ENCODE assay signal across 1 cellular context in the genomic region with DNA sequence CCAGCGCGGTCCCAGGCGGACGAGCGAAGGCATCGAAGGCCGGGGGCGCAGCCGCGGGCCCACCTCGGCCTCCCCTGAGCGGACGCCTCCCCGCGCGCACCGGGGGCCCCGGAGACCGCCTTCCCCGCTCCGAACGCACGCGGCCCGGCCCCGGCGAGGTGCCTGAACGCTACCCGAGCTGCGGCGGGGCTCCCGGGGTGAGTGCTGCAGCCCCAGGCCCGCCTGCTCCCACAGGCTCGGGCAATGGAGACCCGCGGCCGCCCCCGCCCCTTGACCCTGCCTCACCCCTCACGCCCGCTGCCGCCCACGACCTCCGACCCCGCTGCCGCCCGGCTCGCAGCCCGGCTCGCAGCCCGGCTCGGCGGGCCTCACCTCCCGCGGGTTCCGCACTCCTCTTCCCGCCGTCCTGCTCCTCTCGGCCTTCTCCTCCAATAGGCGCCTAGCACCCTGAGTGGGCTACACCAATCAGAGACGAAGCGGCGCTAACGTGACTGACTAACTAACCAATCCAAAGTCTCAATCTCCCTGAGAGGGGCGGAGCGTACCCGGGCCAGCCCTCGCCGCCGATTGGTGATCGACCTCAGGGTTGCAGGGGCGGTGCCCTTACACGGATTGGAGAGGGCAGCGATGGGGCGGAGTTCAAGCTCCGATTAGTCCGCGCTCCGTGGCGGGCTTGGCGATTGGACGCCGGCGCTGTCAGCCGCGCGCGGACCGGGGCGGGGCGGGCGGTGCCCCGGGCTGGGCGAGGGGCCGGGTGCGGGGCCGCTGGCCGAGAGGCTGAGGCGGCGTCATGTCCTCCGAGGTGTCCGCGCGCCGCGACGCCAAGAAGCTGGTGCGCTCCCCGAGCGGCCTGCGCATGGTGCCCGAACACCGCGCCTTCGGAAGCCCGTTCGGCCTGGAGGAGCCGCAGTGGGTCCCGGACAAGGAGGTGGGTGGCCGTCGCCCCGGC.
TF ChIP-seq lines count a peak whose summit lies in the region.

Gene XRCC3 (minus strand): TSS at position 400 of the 949 bp plus-strand sequence. CDS start 4,364 bp downstream, outside the sequence.
Gene ZFYVE21 (plus strand): TSS at position 759 of the 949 bp plus-strand sequence. CDS start 32 bp downstream, at position 791.

TF ChIP-seq in K562, 482 proteins besides CTCF, POLR2A, EP300 and RAD21 (continued from another document and continues in another):
- TF ChIP-seq, protein P1, sequence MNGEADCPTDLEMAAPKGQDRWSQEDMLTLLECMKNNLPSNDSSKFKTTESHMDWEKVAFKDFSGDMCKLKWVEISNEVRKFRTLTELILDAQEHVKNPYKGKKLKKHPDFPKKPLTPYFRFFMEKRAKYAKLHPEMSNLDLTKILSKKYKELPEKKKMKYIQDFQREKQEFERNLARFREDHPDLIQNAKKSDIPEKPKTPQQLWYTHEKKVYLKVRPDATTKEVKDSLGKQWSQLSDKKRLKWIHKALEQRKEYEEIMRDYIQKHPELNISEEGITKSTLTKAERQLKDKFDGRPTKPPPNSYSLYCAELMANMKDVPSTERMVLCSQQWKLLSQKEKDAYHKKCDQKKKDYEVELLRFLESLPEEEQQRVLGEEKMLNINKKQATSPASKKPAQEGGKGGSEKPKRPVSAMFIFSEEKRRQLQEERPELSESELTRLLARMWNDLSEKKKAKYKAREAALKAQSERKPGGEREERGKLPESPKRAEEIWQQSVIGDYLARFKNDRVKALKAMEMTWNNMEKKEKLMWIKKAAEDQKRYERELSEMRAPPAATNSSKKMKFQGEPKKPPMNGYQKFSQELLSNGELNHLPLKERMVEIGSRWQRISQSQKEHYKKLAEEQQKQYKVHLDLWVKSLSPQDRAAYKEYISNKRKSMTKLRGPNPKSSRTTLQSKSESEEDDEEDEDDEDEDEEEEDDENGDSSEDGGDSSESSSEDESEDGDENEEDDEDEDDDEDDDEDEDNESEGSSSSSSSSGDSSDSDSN (IDR thresholded peaks at IDR 0.05; ENCODE audit: borderline replicate concordance in 1 of 2, low read depth in 2 of 2, low read length in 2 of 2): 0 out of 4 replicates have a peak, but pooled peaks of 1 of the 2 experiments have one; percentile 20
- TF ChIP-seq ZKSCAN1 (IDR thresholded peaks at IDR 0.05; ENCODE audit: low read depth, low read length) (0 out of 2 replicates have a peak, but pooled peaks have one; percentile 8), RBM14 (IDR thresholded peaks at IDR 0.05; ENCODE audit: borderline replicate concordance, insufficient read depth, low read depth, low read length) (no peak), KAT2B (IDR thresholded peaks at IDR 0.05; ENCODE audit: low read depth, low read length) (no peak), WHSC1 (IDR thresholded peaks at IDR 0.05; ENCODE audit: low read length) (no peak), ZNF57 (CRISPR knock-in tag; IDR thresholded peaks at IDR 0.05) (no peak), ZNF445 (CRISPR knock-in tag; IDR thresholded peaks at IDR 0.05; ENCODE audit: low read depth) (no peak), PHB2 (IDR thresholded peaks at IDR 0.05; ENCODE audit: low read depth) (no peak), ESRRB (CRISPR knock-in tag; IDR thresholded peaks at IDR 0.05; ENCODE audit: borderline replicate concordance) (no peak), ZNF24 (IDR thresholded peaks at IDR 0.05) (no peak), ETV6 (IDR thresholded peaks at IDR 0.05; ENCODE audit: borderline replicate concordance in 1 of 2, low read depth in 2 of 2, low read length in 1 of 2) (no peak), ETV6 (CRISPR knock-in tag; IDR thresholded peaks at IDR 0.05; ENCODE audit: borderline replicate concordance) (no peak), ZKSCAN3 (CRISPR knock-in tag; IDR thresholded peaks at IDR 0.05) (no peak), HMBOX1 (IDR thresholded peaks at IDR 0.05) (no peak), CHD1 (IDR thresholded peaks at IDR 0.05; ENCODE audit: low read length) (no peak), YBX1 (IDR thresholded peaks at IDR 0.05) (no peak), E2F6 (IDR thresholded peaks at IDR 0.05; ENCODE audit: borderline replicate concordance in 1 of 2, extremely low read depth in 1 of 2, insufficient read depth in 1 of 2, insufficient read length in 1 of 2, low read depth in 1 of 2, low read length in 1 of 2, poor library complexity in 1 of 2, severe bottlenecking in 1 of 2) (peak; percentile 92 to 97), GTF3C2 (IDR thresholded peaks at IDR 0.05; ENCODE audit: borderline replicate concordance, extremely low read depth, insufficient read length) (no peak), ZNF511 (CRISPR knock-in tag; IDR thresholded peaks at IDR 0.05) (peak; percentile 64; the same call in 1 of the 2 replicates), ZSCAN29 (IDR thresholded peaks at IDR 0.05) (no peak), HOXB6 (CRISPR knock-in tag; IDR thresholded peaks at IDR 0.05; ENCODE audit: borderline replicate concordance) (no peak), JUND (IDR thresholded peaks at IDR 0.05; ENCODE audit: borderline replicate concordance, low read depth, low read length) (no peak), JUND (tag; IDR thresholded peaks at IDR 0.05; ENCODE audit: borderline replicate concordance, low read depth, low read length) (no peak), POLR2G (IDR thresholded peaks at IDR 0.05; ENCODE audit: low read depth, low read length) (peak; percentile 93), MEF2D (tag; conservative IDR thresholded peaks at IDR 0.05; ENCODE audit: low read depth) (no peak), LEF1 (IDR thresholded peaks at IDR 0.05) (no peak), HMGXB4 (CRISPR knock-in tag; IDR thresholded peaks at IDR 0.05) (peak; percentile 37; the same call in 1 of the 2 replicates), FOXP1 (CRISPR knock-in tag; IDR thresholded peaks at IDR 0.05) (peak; percentile 59; the same call in 1 of the 2 replicates), TAF1 (IDR thresholded peaks at IDR 0.05; ENCODE audit: control insufficient read depth, extremely low read depth, insufficient read depth, low read length, severe bottlenecking) (peak; percentile 48), C11orf30 (IDR thresholded peaks at IDR 0.05; ENCODE audit: low read depth) (peak; percentile 43; the same call in 1 of the 2 replicates), ZNF311 (CRISPR knock-in tag; IDR thresholded peaks at IDR 0.05) (no peak), CHD2 (IDR thresholded peaks at IDR 0.05; ENCODE audit: low read depth, low read length) (peak; percentile 88), ZNF253 (CRISPR knock-in tag; conservative IDR thresholded peaks at IDR 0.05) (no peak)
- TF ChIP-seq, protein P2, sequence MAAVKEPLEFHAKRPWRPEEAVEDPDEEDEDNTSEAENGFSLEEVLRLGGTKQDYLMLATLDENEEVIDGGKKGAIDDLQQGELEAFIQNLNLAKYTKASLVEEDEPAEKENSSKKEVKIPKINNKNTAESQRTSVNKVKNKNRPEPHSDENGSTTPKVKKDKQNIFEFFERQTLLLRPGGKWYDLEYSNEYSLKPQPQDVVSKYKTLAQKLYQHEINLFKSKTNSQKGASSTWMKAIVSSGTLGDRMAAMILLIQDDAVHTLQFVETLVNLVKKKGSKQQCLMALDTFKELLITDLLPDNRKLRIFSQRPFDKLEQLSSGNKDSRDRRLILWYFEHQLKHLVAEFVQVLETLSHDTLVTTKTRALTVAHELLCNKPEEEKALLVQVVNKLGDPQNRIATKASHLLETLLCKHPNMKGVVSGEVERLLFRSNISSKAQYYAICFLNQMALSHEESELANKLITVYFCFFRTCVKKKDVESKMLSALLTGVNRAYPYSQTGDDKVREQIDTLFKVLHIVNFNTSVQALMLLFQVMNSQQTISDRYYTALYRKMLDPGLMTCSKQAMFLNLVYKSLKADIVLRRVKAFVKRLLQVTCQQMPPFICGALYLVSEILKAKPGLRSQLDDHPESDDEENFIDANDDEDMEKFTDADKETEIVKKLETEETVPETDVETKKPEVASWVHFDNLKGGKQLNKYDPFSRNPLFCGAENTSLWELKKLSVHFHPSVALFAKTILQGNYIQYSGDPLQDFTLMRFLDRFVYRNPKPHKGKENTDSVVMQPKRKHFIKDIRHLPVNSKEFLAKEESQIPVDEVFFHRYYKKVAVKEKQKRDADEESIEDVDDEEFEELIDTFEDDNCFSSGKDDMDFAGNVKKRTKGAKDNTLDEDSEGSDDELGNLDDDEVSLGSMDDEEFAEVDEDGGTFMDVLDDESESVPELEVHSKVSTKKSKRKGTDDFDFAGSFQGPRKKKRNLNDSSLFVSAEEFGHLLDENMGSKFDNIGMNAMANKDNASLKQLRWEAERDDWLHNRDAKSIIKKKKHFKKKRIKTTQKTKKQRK (IDR thresholded peaks at IDR 0.05; ENCODE audit: borderline replicate concordance, low read depth, low read length): peak; percentile 91
- TF ChIP-seq, protein P3, sequence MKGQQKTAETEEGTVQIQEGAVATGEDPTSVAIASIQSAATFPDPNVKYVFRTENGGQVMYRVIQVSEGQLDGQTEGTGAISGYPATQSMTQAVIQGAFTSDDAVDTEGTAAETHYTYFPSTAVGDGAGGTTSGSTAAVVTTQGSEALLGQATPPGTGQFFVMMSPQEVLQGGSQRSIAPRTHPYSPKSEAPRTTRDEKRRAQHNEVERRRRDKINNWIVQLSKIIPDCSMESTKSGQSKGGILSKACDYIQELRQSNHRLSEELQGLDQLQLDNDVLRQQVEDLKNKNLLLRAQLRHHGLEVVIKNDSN (CRISPR knock-in tag; IDR thresholded peaks at IDR 0.05): peak; percentile 88
- TF ChIP-seq, protein P4, sequence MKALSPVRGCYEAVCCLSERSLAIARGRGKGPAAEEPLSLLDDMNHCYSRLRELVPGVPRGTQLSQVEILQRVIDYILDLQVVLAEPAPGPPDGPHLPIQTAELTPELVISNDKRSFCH (CRISPR knock-in tag; IDR thresholded peaks at IDR 0.05): no peak
- TF ChIP-seq, protein P4 (tag; IDR thresholded peaks at IDR 0.05): peak; percentile 60; the same call in 1 of the 2 replicates
- TF ChIP-seq, protein P5, sequence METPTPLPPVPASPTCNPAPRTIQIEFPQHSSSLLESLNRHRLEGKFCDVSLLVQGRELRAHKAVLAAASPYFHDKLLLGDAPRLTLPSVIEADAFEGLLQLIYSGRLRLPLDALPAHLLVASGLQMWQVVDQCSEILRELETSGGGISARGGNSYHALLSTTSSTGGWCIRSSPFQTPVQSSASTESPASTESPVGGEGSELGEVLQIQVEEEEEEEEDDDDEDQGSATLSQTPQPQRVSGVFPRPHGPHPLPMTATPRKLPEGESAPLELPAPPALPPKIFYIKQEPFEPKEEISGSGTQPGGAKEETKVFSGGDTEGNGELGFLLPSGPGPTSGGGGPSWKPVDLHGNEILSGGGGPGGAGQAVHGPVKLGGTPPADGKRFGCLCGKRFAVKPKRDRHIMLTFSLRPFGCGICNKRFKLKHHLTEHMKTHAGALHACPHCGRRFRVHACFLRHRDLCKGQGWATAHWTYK (CRISPR knock-in tag; IDR thresholded peaks at IDR 0.05): no peak
